In genomic region chr6:52511572-52512151, GRCh38 we compare ENCODE assay signal across 10 cellular contexts.
A peak's percentile ranks its signal among the peaks of the same experiment; 100 is the strongest.
DNase-seq lines count a peak whose midpoint lies in the region; ATAC-seq and TF ChIP-seq lines count a peak whose summit lies in the region.
"Had no signal": no experiment of that assay in that cellular context is flagged by ENCODE, and none has a peak within 500 bp of the region (broad histone marks: within the 10 kb centered on the region; RNA-seq: fewer than 3 reads in every experiment).

No MANE protein-coding gene starts in this region.

- 94% methylated on average over 12 of the region's 12 CpGs for WGBS in HUES64
- 60 to 81% methylated on average over 12 of the region's 12 CpGs for WGBS in testis, 2 donors

- H3K27ac ChIP-seq in HUES64 (ENCODE audit: low read depth, low read length) (no peak overlapping the region), testis (peak overlapping the region; percentile 69 to 74)

- DNase-seq in choroid plexus epithelial cell (ENCODE audit: low read depth) = peak; percentile 57
- peak; percentile 37 to 55 for DNase-seq in lung microvascular endothelial cell (ENCODE audit: low read depth in 2 of 2)
- DNase-seq in testis = no peak
- no peak for DNase-seq in HuH-7.5 (ENCODE audit: low spot score)
- DNase-seq in NCI-H2107 treated with DMSO at 0.1 percent for 48 hours (lab: John Stamatoyannopoulos, UW; ENCODE audit: unreplicated experiment) = no peak
- DNase-seq: activated CD8-positive, alpha-beta memory T cell treated with anti-CD3 and anti-CD28 coated beads, Interleukin-2, amount 50 U/mL, for 48 hours; SIG-M5 had no signal

- TF ChIP-seq CTCF in choroid plexus epithelial cell (conservative IDR thresholded peaks at IDR 0.05; ENCODE audit: low read depth, low read length) (no peak), testis (IDR thresholded peaks at IDR 0.05) (no peak)

- no peaks in the 10 kb centered on the region for H3K9me3 ChIP-seq in HUES64 (ENCODE audit: insufficient read depth, low read depth, low read length)
- H3K9me3 ChIP-seq in testis = no peaks in the 10 kb centered on the region

- peaks cover 63% of the 10 kb centered on the region for H3K36me3 ChIP-seq in HUES64 (ENCODE audit: insufficient read depth, low read length)
- H3K36me3 ChIP-seq in testis (ENCODE audit: low read depth, missing control alignments) = no peaks in the 10 kb centered on the region

- H3K9ac ChIP-seq in HUES64 (ENCODE audit: low read depth, low read length) = peak overlapping the region; percentile 10; the same call in 1 of the 2 replicates

- no peak overlapping the region for H3K4me3 ChIP-seq in HUES64 (ENCODE audit: low read length)
- H3K4me3 ChIP-seq in choroid plexus epithelial cell (ENCODE audit: low read depth, low read length) = no peak overlapping the region
- H3K4me3 ChIP-seq in testis = no peak overlapping the region

- intact Hi-C loops in testis (cut with DNase I; ENCODE audit: low total_unique reads) = loop anchor here (10.0 kb wide), 1 partner anchor 63 kb away; the partner anchor contains the start of gene TRAM2

- TF ChIP-seq POLR2A in testis (IDR thresholded peaks at IDR 0.05) = no peak

- H3K4me1 ChIP-seq in HUES64 (ENCODE audit: insufficient read depth, low read length) (peaks cover 32% of the 10 kb centered on the region), testis (peaks cover 47% of the 10 kb centered on the region)

- no peak for ATAC-seq in GM21515 (IDR thresholded peaks at IDR 0.05; ENCODE audit: unreplicated experiment)
- no peak for ATAC-seq in GM21723 (IDR thresholded peaks at IDR 0.05; ENCODE audit: unreplicated experiment)

- no peaks in the 10 kb centered on the region for H3K27me3 ChIP-seq in HUES64 (ENCODE audit: insufficient read depth, low read length)
- no peaks in the 10 kb centered on the region for H3K27me3 ChIP-seq in testis

Comparison
In these comparisons a context has a peak if more than half of its experiments do, and no peak if none do; other contexts are left out.
1. DNase-seq: peak in choroid plexus epithelial cell (single experiment) and lung microvascular endothelial cell (2 of 2); none in testis (single experiment), HuH-7.5 (single experiment) and NCI-H2107 treated with DMSO at 0.1 percent for 48 hours (single experiment).